8 cellular contexts compared by ENCODE assay signal in the genomic region with DNA sequence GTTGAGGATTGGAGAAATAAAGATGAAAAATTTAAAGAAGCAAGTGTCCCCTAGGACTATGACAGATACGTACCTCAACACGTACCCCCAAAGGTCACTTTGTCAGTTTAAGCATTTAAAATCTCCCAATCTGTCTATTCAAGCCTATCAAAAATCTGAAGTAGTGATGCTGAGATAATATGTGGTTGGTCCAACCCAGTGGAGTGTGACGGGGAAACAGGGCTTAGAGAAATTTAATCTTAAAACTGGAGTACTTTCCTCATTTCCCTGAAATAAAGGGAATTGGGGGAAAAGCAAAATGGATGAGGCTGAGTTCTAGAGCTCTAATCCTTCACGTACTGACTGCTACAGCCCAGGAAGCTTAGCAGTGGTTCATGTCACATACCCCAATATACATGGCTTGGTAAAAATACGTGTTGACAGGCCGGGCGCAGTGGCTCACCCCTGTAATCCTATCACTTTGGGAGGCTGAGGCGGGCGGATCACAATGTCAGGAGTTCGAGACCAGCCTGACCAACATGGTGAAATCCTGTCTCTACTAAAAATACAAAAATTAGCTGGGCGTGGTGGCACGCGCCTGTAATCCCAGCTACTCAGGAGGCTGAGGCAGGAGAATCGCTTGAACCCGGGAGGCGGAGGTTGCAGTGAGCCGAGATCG. TPM values are rescaled to one million over a fixed set of nuclear protein-coding genes. Genes with fewer than 3 reads are reported as not detected.
A peak's percentile ranks its signal among the peaks of the same experiment; 100 is the strongest.
DNase-seq lines count a peak whose midpoint lies in the region; ATAC-seq, FAIRE-seq and TF ChIP-seq lines count a peak whose summit lies in the region.
"Not testable (repeated sequence)": the region's sequence is repeated elsewhere in the genome, so short reads cannot be mapped to it uniquely, and the experiment has no call there.

No MANE protein-coding gene starts in this region.

- POLR2A ChIA-PET in CD8-positive, alpha-beta T cell (lab: Charles Lee) = interaction anchor here (1.2 to 1.6 kb wide), 2 partner anchors 20 to 22 kb away, joined by 4 to 8 read pairs; partner anchors contain the start of gene ANP32E

- not testable (repeated sequence) for FAIRE-seq in pancreas (lab: Jason Lieb, UNC)

- H3K79me2 ChIP-seq in Karpas-422 (ENCODE audit: low read length); fibroblast of lung (ENCODE audit: control insufficient read depth, insufficient read depth, low read length): not testable (repeated sequence)

- TF ChIP-seq CTCF in CD8-positive, alpha-beta T cell (IDR thresholded peaks at IDR 0.05); fibroblast of lung (conservative IDR thresholded peaks at IDR 0.05 in 1 of 2, IDR thresholded peaks at IDR 0.05 in 1 of 2; ENCODE audit: low read depth in 1 of 2, low read length in 2 of 2); liver (IDR thresholded peaks at IDR 0.05; ENCODE audit: low read depth, low read length, missing input control); pancreas (IDR thresholded peaks at IDR 0.05): not testable (repeated sequence)
- TF ChIP-seq CTCF in brain (conservative IDR thresholded peaks at IDR 0.05) (peak; percentile 6 to 54), thoracic aorta (IDR thresholded peaks at IDR 0.05) (peak; percentile 6)

- 78% methylated on average over 18 of the region's 18 CpGs for WGBS in liver
- WGBS in pancreas, 2 donors = 52 to 70% methylated on average over 10 to 18 of the region's 18 CpGs

- H3K4me2 ChIP-seq in Karpas-422 (ENCODE audit: low read depth, low read length, poor library complexity, severe bottlenecking) = peak overlapping the region; percentile 95
- H3K4me2 ChIP-seq in fibroblast of lung (ENCODE audit: extremely low read depth, insufficient read depth, low read length) = peak overlapping the region; percentile 64

- H3K27ac ChIP-seq in CD8-positive, alpha-beta T cell (ENCODE audit: low read depth, low read length) = peak overlapping the region; percentile 74
- H3K27ac ChIP-seq in Karpas-422 (ENCODE audit: low read length) = peak overlapping the region; percentile 78
- peak overlapping the region; percentile 46 for H3K27ac ChIP-seq in fibroblast of lung (ENCODE audit: insufficient read depth, low read length)
- H3K27ac ChIP-seq in liver (ENCODE audit: low read depth in 1 of 2, low read length in 2 of 2) = peak overlapping the region; percentile 61 to 80
- peak overlapping the region; percentile 51 to 85 (median 68) for H3K27ac ChIP-seq in pancreas
- peak overlapping the region; percentile 76 to 82 for H3K27ac ChIP-seq in thoracic aorta

- peaks cover 13% of the 10 kb centered on the region for H3K4me1 Mint-ChIP-seq in CD8-positive, alpha-beta T cell (ENCODE audit: low read depth)
- peaks cover 15% of the 10 kb centered on the region for H3K4me1 Mint-ChIP-seq in activated CD4-positive, alpha-beta T cell treated with anti-CD3 and anti-CD28 coated beads, Interleukin-2, amount 10 ng/mL, durations not matched to agents 24 days and 14 days
- H3K4me1 Mint-ChIP-seq in brain = peaks cover 19% of the 10 kb centered on the region

- peak overlapping the region; percentile 62 for H3K4me3 ChIP-seq in CD8-positive, alpha-beta T cell (ENCODE audit: low read depth, low read length)
- peak overlapping the region; percentile 68 for H3K4me3 ChIP-seq in Karpas-422 (ENCODE audit: low read length)
- H3K4me3 ChIP-seq in fibroblast of lung (replicated peaks in 1 of 4; ENCODE audit: control extremely low read depth in 1 of 4, insufficient read depth in 1 of 4, low read depth in 3 of 4, low read length in 4 of 4) = peak overlapping the region in 3 of 4 experiments; percentile 15 to 89 (median 62)
- H3K4me3 ChIP-seq in liver (ENCODE audit: low read depth in 1 of 3, low read length in 3 of 3) = peak overlapping the region; percentile 49 to 64 (median 52)
- peak overlapping the region in 2 of 4 donors; percentile 39 to 47 for H3K4me3 ChIP-seq in pancreas
- H3K4me3 ChIP-seq in thoracic aorta = peak overlapping the region; percentile 70

- not testable (repeated sequence) for H3K27me3 ChIP-seq in CD8-positive, alpha-beta T cell (ENCODE audit: insufficient read depth, low read length); Karpas-422 (ENCODE audit: low read length); fibroblast of lung (ENCODE audit: control insufficient read depth, insufficient read depth, low read length); liver (ENCODE audit: control insufficient read depth in 4 of 4, insufficient read depth in 4 of 4, low read length in 3 of 4); pancreas; thoracic aorta (replicated peaks; ENCODE audit: insufficient read depth)

- H3K4me1 ChIP-seq in CD8-positive, alpha-beta T cell (ENCODE audit: insufficient read depth, low read length); fibroblast of lung (ENCODE audit: control insufficient read depth, extremely low read depth, insufficient read depth, low read length); liver (ENCODE audit: control insufficient read depth in 4 of 4, insufficient read depth in 4 of 4, low read length in 3 of 4); pancreas; thoracic aorta (ENCODE audit: control insufficient read depth in 1 of 2, low read depth in 2 of 2): not testable (repeated sequence)
- peaks cover 13% of the 10 kb centered on the region for H3K4me1 ChIP-seq in Karpas-422 (ENCODE audit: low read length)

- H3K36me3 Mint-ChIP-seq in CD8-positive, alpha-beta T cell; activated CD4-positive, alpha-beta T cell treated with anti-CD3 and anti-CD28 coated beads, Interleukin-2, amount 10 ng/mL, durations not matched to agents 24 days and 14 days (ENCODE audit: low read depth); brain: not testable (repeated sequence)

- H3K4me3 Mint-ChIP-seq in CD8-positive, alpha-beta T cell = peak overlapping the region; percentile 93
- peak overlapping the region; percentile 91 for H3K4me3 Mint-ChIP-seq in activated CD4-positive, alpha-beta T cell treated with anti-CD3 and anti-CD28 coated beads, Interleukin-2, amount 10 ng/mL, durations not matched to agents 24 days and 14 days
- peak overlapping the region; percentile 87 to 92 (median 88) for H3K4me3 Mint-ChIP-seq in brain

- intact Hi-C loops in CD8-positive, alpha-beta T cell (cut with DNase I, micrococcal nuclease) = loop anchor here in 1 of 2 experiments (5.0 kb wide), 2 partner anchors 53 to 148 kb away; partner anchors contain the start of genes APH1A and RPRD2
- intact Hi-C loops in activated CD4-positive, alpha-beta T cell treated with anti-CD3 and anti-CD28 coated beads, Interleukin-2, amount 10 ng/mL, durations not matched to agents 24 days and 14 days (cut with micrococcal nuclease); pancreas (cut with DNase I): not testable (repeated sequence)

- not testable (repeated sequence) for H3K9me3 Mint-ChIP-seq in CD8-positive, alpha-beta T cell; activated CD4-positive, alpha-beta T cell treated with anti-CD3 and anti-CD28 coated beads, Interleukin-2, amount 10 ng/mL, durations not matched to agents 24 days and 14 days; brain

- not testable (repeated sequence) for ATAC-seq in CD8-positive, alpha-beta T cell; thoracic aorta (ENCODE audit: insufficient number of reproducible peaks, low FRiP score, low read depth)
- ATAC-seq in pancreas = peak in 2 of 4 donors; percentile 1 to 8

- not testable (repeated sequence) for H4K20me1 ChIP-seq in Karpas-422 (ENCODE audit: insufficient read depth, low read depth, low read length); fibroblast of lung (ENCODE audit: control insufficient read depth, extremely low read depth, insufficient read depth, low read length)

- H3K9me3 ChIP-seq in CD8-positive, alpha-beta T cell (ENCODE audit: low read length); Karpas-422 (ENCODE audit: low read length); fibroblast of lung (ENCODE audit: control insufficient read depth, insufficient read depth, low read depth, low read length); liver (ENCODE audit: control insufficient read depth in 4 of 4, low read length in 3 of 4); pancreas; thoracic aorta: not testable (repeated sequence)

- H3K9me2 ChIP-seq in Karpas-422 (replicated peaks; ENCODE audit: insufficient read depth, low read length) = not testable (repeated sequence)

- H3K9ac ChIP-seq in Karpas-422 (ENCODE audit: low read length) = peak overlapping the region; percentile 69
- H3K9ac ChIP-seq in fibroblast of lung (ENCODE audit: insufficient read depth, low read length) = not testable (repeated sequence)
- H3K9ac ChIP-seq in liver (ENCODE audit: low read depth in 1 of 2, low read length in 2 of 2) = peak overlapping the region in 1 of 2 donors; percentile 36

- not testable (repeated sequence) for H3K36me3 ChIP-seq in CD8-positive, alpha-beta T cell (ENCODE audit: insufficient read depth, low read length); Karpas-422 (ENCODE audit: insufficient read depth, low read length); fibroblast of lung (ENCODE audit: control insufficient read depth, insufficient read depth, low read length); liver (ENCODE audit: control insufficient read depth in 4 of 4, insufficient read depth in 3 of 4, low read depth in 1 of 4, low read length in 3 of 4); pancreas; thoracic aorta

- H3K27ac Mint-ChIP-seq in CD8-positive, alpha-beta T cell = peak overlapping the region; percentile 98
- H3K27ac Mint-ChIP-seq in activated CD4-positive, alpha-beta T cell treated with anti-CD3 and anti-CD28 coated beads, Interleukin-2, amount 10 ng/mL, durations not matched to agents 24 days and 14 days = peak overlapping the region; percentile 96
- peak overlapping the region; percentile 80 to 96 (median 91) for H3K27ac Mint-ChIP-seq in brain

- not testable (repeated sequence) for H3K27me3 Mint-ChIP-seq in CD8-positive, alpha-beta T cell (ENCODE audit: low read depth); activated CD4-positive, alpha-beta T cell treated with anti-CD3 and anti-CD28 coated beads, Interleukin-2, amount 10 ng/mL, durations not matched to agents 24 days and 14 days; brain

- CTCF ChIA-PET in CD8-positive, alpha-beta T cell (lab: Charles Lee) = not testable (repeated sequence)

- DNase-seq in CD8-positive, alpha-beta T cell; Karpas-422; activated CD4-positive, alpha-beta T cell treated with anti-CD3 and anti-CD28 coated beads, Interleukin-2, amount 10 ng/mL, durations not matched to agents 24 days and 14 days; fibroblast of lung (ENCODE audit: low read depth in 2 of 2); pancreas; thoracic aorta (ENCODE audit: low spot score): not testable (repeated sequence)

- TF ChIP-seq RAD21 in liver (IDR thresholded peaks at IDR 0.05) = not testable (repeated sequence)

- peak overlapping the region; percentile 80 for H2AFZ ChIP-seq in Karpas-422 (ENCODE audit: low read length)
- peak overlapping the region; percentile 29 for H2AFZ ChIP-seq in fibroblast of lung (ENCODE audit: low read length)

RNA-seq across cellular contexts. Expression of gene ANP32E, which starts 21.7 kb away (rescaled TPM):
- total RNA-seq in CD8-positive, alpha-beta T cell = 10 to 100 TPM; 30.6 to 35.0 TPM
- total RNA-seq in Karpas-422 (2014; rRNA removed; shearing (Covaris generic); ENCODE audit: low replicate concordance) = 43.2 and 77.4 TPM in 2 replicates
- 193 and 201 TPM in 2 replicates for total RNA-seq in activated CD4-positive, alpha-beta T cell treated with anti-CD3 and anti-CD28 coated beads, Interleukin-2, amount 10 ng/mL, durations not matched to agents 24 days and 14 days
- polyA plus RNA-seq in brain (ENCODE audit: insufficient read depth, low read depth, low replicate concordance) = 22.5 TPM
- 17.5 and 24.6 TPM in 2 replicates for total RNA-seq in fibroblast of lung
- 22.4 and 29.2 TPM in 2 replicates for polyA plus RNA-seq in fibroblast of lung
- polyA plus RNA-seq in fibroblast of lung (2012) = 37.8 and 55.1 TPM in 2 replicates
- polyA minus RNA-seq in fibroblast of lung (ENCODE audit: low replicate concordance) = 2.6 and 20.9 TPM in 2 replicates
- total RNA-seq in liver = 10 to 100 TPM in 1 of 2 donors, 1 to 10 TPM in 1; 8.8 to 40.6 TPM
- 10 to 100 TPM; 10.5 to 41.5 TPM for polyA plus RNA-seq in liver
- total RNA-seq in pancreas = 10 to 100 TPM in 3 of 6 donors, 1 to 10 TPM in 3; 4.8 to 10.7 (median 8.2) TPM
- 10 to 100 TPM in 1 of 2 donors, 1 to 10 TPM in 1; 7.1 to 15.3 TPM for polyA plus RNA-seq in pancreas
- total RNA-seq in thoracic aorta = 10 to 100 TPM; 10.7 to 22.2 TPM

RNA-seq across cellular contexts. Expression of gene CA14, which starts 43.3 kb away (rescaled TPM):
- total RNA-seq in CD8-positive, alpha-beta T cell = not detected
- total RNA-seq in Karpas-422 (2014; rRNA removed; shearing (Covaris generic); ENCODE audit: low replicate concordance) = 0.22 and 0.45 TPM in 2 replicates
- total RNA-seq in activated CD4-positive, alpha-beta T cell treated with anti-CD3 and anti-CD28 coated beads, Interleukin-2, amount 10 ng/mL, durations not matched to agents 24 days and 14 days = not detected in 2 replicates
- polyA plus RNA-seq in brain (ENCODE audit: insufficient read depth, low read depth, low replicate concordance) (18.1 TPM), fibroblast of lung (0.08 TPM in 1 of 2 replicates, not detected in the other), liver (1 to 10 TPM in 1 of 2 donors, under 1 TPM in 1; 0.22 to 2.0 TPM), pancreas (under 1 TPM; 0.14 to 0.19 TPM)
- total RNA-seq in fibroblast of lung (not detected in 2 replicates), liver (1 to 10 TPM in 1 of 2 donors, under 1 TPM in 1; 0.42 to 2.7 TPM), pancreas (under 1 TPM in 1 of 6 donors, not detected in 5; 0.19 TPM), thoracic aorta (not detected)
- polyA plus RNA-seq in fibroblast of lung (2012) = 0.14 TPM in 1 of 2 replicates, not detected in the other
- not detected in 2 replicates for polyA minus RNA-seq in fibroblast of lung (ENCODE audit: low replicate concordance)

RNA-seq across cellular contexts. Expression of gene APH1A, which starts 54.6 kb away (rescaled TPM):
- total RNA-seq in CD8-positive, alpha-beta T cell = 100 to 1,000 TPM; 124 to 134 TPM
- total RNA-seq in Karpas-422 (2014; rRNA removed; shearing (Covaris generic); ENCODE audit: low replicate concordance) = 122 and 130 TPM in 2 replicates
- 101 and 105 TPM in 2 replicates for total RNA-seq in activated CD4-positive, alpha-beta T cell treated with anti-CD3 and anti-CD28 coated beads, Interleukin-2, amount 10 ng/mL, durations not matched to agents 24 days and 14 days
- polyA plus RNA-seq in brain (ENCODE audit: insufficient read depth, low read depth, low replicate concordance) = 179 TPM
- 81.4 and 84.7 TPM in 2 replicates for total RNA-seq in fibroblast of lung
- 125 and 136 TPM in 2 replicates for polyA plus RNA-seq in fibroblast of lung
- polyA plus RNA-seq in fibroblast of lung (2012) = 82.6 and 100 TPM in 2 replicates
- polyA minus RNA-seq in fibroblast of lung (ENCODE audit: low replicate concordance) = 159 and 219 TPM in 2 replicates
- total RNA-seq in liver = 10 to 100 TPM; 48.9 to 65.3 TPM
- polyA plus RNA-seq in liver = 10 to 100 TPM; 25.1 to 93.6 TPM
- 10 to 100 TPM; 43.8 to 71.2 (median 56.6) TPM for total RNA-seq in pancreas
- polyA plus RNA-seq in pancreas = 10 to 100 TPM; 59.8 to 78.0 TPM
- 10 to 100 TPM; 77.5 to 84.5 TPM for total RNA-seq in thoracic aorta

RNA-seq across cellular contexts. Expression of gene C1orf54, which starts 58.4 kb away (rescaled TPM):
- total RNA-seq in CD8-positive, alpha-beta T cell = 1 to 10 TPM; 2.6 to 5.7 TPM
- total RNA-seq in Karpas-422 (2014; rRNA removed; shearing (Covaris generic); ENCODE audit: low replicate concordance) = 5.1 and 21.2 TPM in 2 replicates
- total RNA-seq in activated CD4-positive, alpha-beta T cell treated with anti-CD3 and anti-CD28 coated beads, Interleukin-2, amount 10 ng/mL, durations not matched to agents 24 days and 14 days = 0.64 and 0.93 TPM in 2 replicates
- polyA plus RNA-seq in brain (ENCODE audit: insufficient read depth, low read depth, low replicate concordance) (13.0 TPM), fibroblast of lung (16.3 and 42.8 TPM in 2 replicates), liver (1 to 10 TPM; 3.3 to 5.6 TPM), pancreas (1 to 10 TPM; 5.3 to 5.8 TPM)
- total RNA-seq in fibroblast of lung (32.0 and 36.5 TPM in 2 replicates), liver (10 to 100 TPM in 1 of 2 donors, 1 to 10 TPM in 1; 2.3 to 10.8 TPM), pancreas (1 to 10 TPM in 4 of 6 donors, under 1 TPM in 2; 0.69 to 4.8 (median 2.0) TPM), thoracic aorta (10 to 100 TPM in 1 of 2 donors, 1 to 10 TPM in 1; 6.8 to 27.9 TPM)
- polyA plus RNA-seq in fibroblast of lung (2012) = 18.4 and 38.7 TPM in 2 replicates
- polyA minus RNA-seq in fibroblast of lung (ENCODE audit: low replicate concordance) = 8.1 TPM in 1 of 2 replicates, not detected in the other
